In genomic region chr11:34356918-34357645, GRCh38 we compare ENCODE assay signal across 7 cellular contexts. TPM values are rescaled to one million over a fixed set of nuclear protein-coding genes. Genes with fewer than 3 reads are reported as not detected.
DNase-seq lines count a peak whose midpoint lies in the region; ATAC-seq, FAIRE-seq and TF ChIP-seq lines count a peak whose summit lies in the region.

No MANE protein-coding gene starts in this region.

- H3K27me3 ChIP-seq in cardiac muscle cell (peaks cover 6% of the 10 kb centered on the region), pancreas (no peaks in the 10 kb centered on the region)

- H3K4me3 ChIP-seq in cardiac muscle cell (peak overlapping the region; percentile 84), pancreas (peak overlapping the region; percentile 36 to 71 (median 46))

- in situ Hi-C loops in GM13977 (cut with MboI; ENCODE audit: low pct_unique_long_range_greater_than_20kb, low sequenced_read_pairs, unreplicated experiment) = loop anchor here (10.0 to 25.0 kb wide), 3 partner anchors 122 to 520 kb away; no protein-coding TSS in a partner anchor
- in situ Hi-C loops in SK-MEL-5 (cut with HindIII; ENCODE audit: low pct_unique_long_range_greater_than_20kb, low sequenced_read_pairs) = no loop called here

- peaks cover 23% of the 10 kb centered on the region for H3K4me1 Mint-ChIP-seq in activated naive CD8-positive, alpha-beta T cell (ENCODE audit: low read depth)

- H3K27ac ChIP-seq in cardiac muscle cell = no peak overlapping the region
- H3K27ac ChIP-seq in pancreas = peak overlapping the region; percentile 54 to 63 (median 60)

- DNase-seq in GM13977 (ENCODE audit: low spot score) (peak; percentile 53), SK-MEL-5 (ENCODE audit: low read depth, low spot score) (peak; percentile 33), cardiac muscle cell (ENCODE audit: low read depth in 1 of 2, low spot score in 1 of 2) (peak; percentile 76 to 80), pancreas (peak; percentile 56 to 90 (median 70)), SKM-1 treated with dmso at 0.1 percent for 144 hours (lab: John Stamatoyannopoulos, UW; ENCODE audit: unreplicated experiment) (no peak)

- peaks cover 10% of the 10 kb centered on the region for H3K36me3 Mint-ChIP-seq in activated naive CD8-positive, alpha-beta T cell

- H3K4me1 ChIP-seq in cardiac muscle cell (ENCODE audit: low read depth) = peaks cover 18% of the 10 kb centered on the region
- peaks cover 5 to 7% (median 6%) of the 10 kb centered on the region in 3 donors for H3K4me1 ChIP-seq in pancreas

- no peak for FAIRE-seq in pancreas (lab: Jason Lieb, UNC)

- no peaks in the 10 kb centered on the region for H3K9me3 Mint-ChIP-seq in activated naive CD8-positive, alpha-beta T cell (ENCODE audit: low read depth)

- 0% methylated on average over 77 to 82 of the region's 82 CpGs for WGBS in pancreas, 2 donors

- H3K27ac Mint-ChIP-seq in activated naive CD8-positive, alpha-beta T cell = no peak overlapping the region

- intact Hi-C loops in pancreas (cut with DNase I) = loop anchor here in 1 of 3 donors (5.0 kb wide), 1 partner anchor 180 kb away; no protein-coding TSS in a partner anchor

- H3K27me3 Mint-ChIP-seq in activated naive CD8-positive, alpha-beta T cell = peaks cover 39% of the 10 kb centered on the region

- H3K4me3 Mint-ChIP-seq in activated naive CD8-positive, alpha-beta T cell = peak overlapping the region; percentile 86

- peak; percentile 6 for ATAC-seq in HG03139 (IDR thresholded peaks at IDR 0.05; ENCODE audit: unreplicated experiment)
- peak; percentile 42 to 56 (median 52) for ATAC-seq in pancreas

- peak; percentile 15 for TF ChIP-seq CTCF in GM13977 (IDR thresholded peaks at IDR 0.05; ENCODE audit: extremely low read depth, insufficient read depth, missing control alignments)
- peak; percentile 19 for TF ChIP-seq CTCF in cardiac muscle cell (IDR thresholded peaks at IDR 0.05; ENCODE audit: low read depth, low read length)
- no peak for TF ChIP-seq CTCF in pancreas (IDR thresholded peaks at IDR 0.05)

- H3K9me3 ChIP-seq in cardiac muscle cell (ENCODE audit: low read depth) = no peaks in the 10 kb centered on the region
- no peaks in the 10 kb centered on the region for H3K9me3 ChIP-seq in pancreas

- H3K36me3 ChIP-seq in cardiac muscle cell (no peaks in the 10 kb centered on the region), pancreas (no peaks in the 10 kb centered on the region)

RNA-seq across cellular contexts. Expression of gene ABTB2, which starts 0.7 kb away (rescaled TPM):
- total RNA-seq in SK-MEL-5 (2014; rRNA removed; shearing (Covaris generic)) = 3.3 and 4.2 TPM in 2 replicates
- 26.9 and 31.5 TPM in 2 replicates for polyA plus RNA-seq in SK-MEL-5 (2015; cell fraction: cytosol; rRNA removed)
- 19.4 and 21.6 TPM in 2 replicates for polyA plus RNA-seq in SK-MEL-5 (2015; cell fraction: nucleus; rRNA removed)
- 32.7 and 61.3 TPM in 2 replicates for total RNA-seq in cardiac muscle cell
- 29.0 and 55.4 TPM in 2 replicates for polyA plus RNA-seq in cardiac muscle cell
- total RNA-seq in pancreas = 1 to 10 TPM in 5 of 6 donors, under 1 TPM in 1; 0.97 to 4.4 (median 2.2) TPM
- 1 to 10 TPM in 1 of 2 donors, under 1 TPM in 1; 0.63 to 1.3 TPM for polyA plus RNA-seq in pancreas

Comparison
In these comparisons a context has a peak if more than half of its experiments do, and no peak if none do; other contexts are left out.
1. CTCF ChIP-seq: peak in GM13977 (single experiment) and cardiac muscle cell (single experiment); none in pancreas (0 of 4).